Comparison of ENCODE assay signal across 23 cellular contexts in the genomic region with DNA sequence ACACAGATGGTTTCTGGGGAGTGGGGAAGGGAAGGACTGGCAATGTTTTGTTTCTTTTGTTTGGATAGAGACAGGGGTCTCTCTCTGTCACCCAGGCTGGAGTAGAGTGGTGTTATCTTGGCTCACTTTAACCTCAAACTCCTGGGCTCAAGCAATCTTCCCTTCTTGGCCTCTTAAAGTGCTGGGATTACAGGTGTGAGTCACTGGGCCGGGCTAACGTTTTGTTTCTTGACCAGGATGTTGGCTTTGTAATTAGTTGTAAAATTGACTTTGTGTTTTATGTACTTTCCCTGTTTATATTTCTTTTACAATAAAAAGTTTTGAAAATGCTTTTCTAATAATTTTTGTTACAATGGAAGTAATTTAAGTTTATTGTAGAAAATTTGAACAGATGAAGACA. TPM values are rescaled to one million over a fixed set of nuclear protein-coding genes. Genes with fewer than 3 reads are reported as not detected.
DNase-seq lines count a peak whose midpoint lies in the region; ATAC-seq, FAIRE-seq and TF ChIP-seq lines count a peak whose summit lies in the region.
"Had no signal": no experiment of that assay in that cellular context is flagged by ENCODE, and none has a peak within 500 bp of the region (broad histone marks: within the 10 kb centered on the region; RNA-seq: fewer than 3 reads in every experiment).

No MANE protein-coding gene starts in this region.

- H3K36me3 ChIP-seq in K562 (ENCODE audit: control insufficient read depth, insufficient read depth, low read length) (no peaks in the 10 kb centered on the region), mucosa of descending colon (ENCODE audit: low read depth) (no peaks in the 10 kb centered on the region), spleen (no peaks in the 10 kb centered on the region)
- H3K36me3 ChIP-seq: BLaER1, Peyer's patch had no signal

- no peak overlapping the region for H3K4me2 ChIP-seq in K562 (ENCODE audit: insufficient read depth, low read length)
- H3K4me2 ChIP-seq: BLaER1 had no signal

- FAIRE-seq in K562 (lab: Jason Lieb, UNC): peak; percentile 44

- ATAC-seq in K562 (peak; percentile 46; the same call in 2 of the 3 replicates), mucosa of descending colon (peak; percentile 91), HG03095 (IDR thresholded peaks at IDR 0.05; ENCODE audit: unreplicated experiment) (no peak)
- ATAC-seq in stimulated activated naive CD8-positive, alpha-beta T cell treated with anti-CD3 and anti-CD28 coated beads, Interleukin-15, amount 100 ng/mL, for 72 hours: no peak
- ATAC-seq: CD8-positive, alpha-beta T cell; HCT116; Right ventricle myocardium inferior had no signal

- no peak for TF ChIP-seq RAD21 in K562 (CRISPR knock-in tag; conservative IDR thresholded peaks at IDR 0.05 in 1 of 2, IDR thresholded peaks at IDR 0.05 in 1 of 2)

- CTCF ChIA-PET in K562 (lab: Yijun Ruan, JAX; ENCODE audit: low intra/inter-chr PET ratio): no interaction called here

- TF ChIP-seq EP300 in K562 (IDR thresholded peaks at IDR 0.05; ENCODE audit: low read length): no peak

- H3K9me3 ChIP-seq in K562 (replicated peaks; ENCODE audit: control insufficient read depth, insufficient read depth, low read depth, low read length) (0 out of 2 replicates have a peak, but pooled peaks cover 2% of the 10 kb centered on the region), mucosa of descending colon (no peaks in the 10 kb centered on the region), spleen (peaks cover 0 to 10% (median 3%) of the 10 kb centered on the region in 8 donors)
- H3K9me3 ChIP-seq: BLaER1, Peyer's patch had no signal

- intact Hi-C loops in K562 (cut with micrococcal nuclease) (no loop called here), mucosa of descending colon (cut with DNase I, micrococcal nuclease) (no loop called here), spleen (cut with DNase I; ENCODE audit: low total_unique reads) (no loop called here)

- POLR2A ChIA-PET in K562 (lab: Yijun Ruan, JAX): interaction anchor here (1.0 to 1.4 kb wide), 2 partner anchors 12 to 46 kb away, joined by 3 to 8 read pairs; no protein-coding TSS in a partner anchor

- no peaks in the 10 kb centered on the region for H3K4me1 Mint-ChIP-seq in stimulated activated naive CD8-positive, alpha-beta T cell treated with anti-CD3 and anti-CD28 coated beads, Interleukin-15, amount 100 ng/mL, for 72 hours

- H3K27me3 Mint-ChIP-seq in stimulated activated naive CD8-positive, alpha-beta T cell treated with anti-CD3 and anti-CD28 coated beads, Interleukin-15, amount 100 ng/mL, for 72 hours: peaks cover 20% of the 10 kb centered on the region

- H3K27me3 ChIP-seq in K562 (ENCODE audit: control insufficient read depth in 2 of 2, insufficient read depth in 2 of 2, low read length in 2 of 2) (peaks cover 0 to 14% of the 10 kb centered on the region in 2 experiments; a peak in 4 of 5 replicates), spleen (replicated peaks in 1 of 7) (no peaks in the 10 kb centered on the region)
- H3K27me3 ChIP-seq: BLaER1, Peyer's patch had no signal

- no peaks in the 10 kb centered on the region for H4K20me1 ChIP-seq in K562 (replicated peaks; ENCODE audit: control insufficient read depth, insufficient read depth, low read length)
- H4K20me1 ChIP-seq: BLaER1 had no signal

- H2AFZ ChIP-seq in K562 (ENCODE audit: low read depth, low read length): no peak overlapping the region

- in situ Hi-C loops in K562 (cut with MboI): no loop called here

- DNase-seq in ELR (ENCODE audit: low read depth) (peak; percentile 37), LoVo (ENCODE audit: low spot score) (peak; percentile 4), K562 (ENCODE audit: extremely low read depth in 1 of 4, low spot score in 3 of 4) (no peak), mucosa of descending colon (peak in 1 of 3 donors; percentile 46), spleen (no peak)
- no peak for DNase-seq in stimulated activated naive CD8-positive, alpha-beta T cell treated with anti-CD3 and anti-CD28 coated beads, Interleukin-15, amount 100 ng/mL, for 72 hours
- DNase-seq: Calu3; CD8-positive, alpha-beta T cell; DMS53; GOT3; KG1; NCI-H1092 treated with DMSO at 0.1 percent for 48 hours; NCI-H146; NCI-H2029 treated with DMSO at 0.1 percent for 48 hours; NCI-H2171 treated with DMSO at 0.1 percent for 48 hours; NCI-H446; NCI-H526 treated with DMSO at 0.1 percent for 48 hours; Peyer's patch had no signal

- H3K4me1 ChIP-seq in K562 (replicated peaks in 1 of 2; ENCODE audit: control insufficient read depth in 2 of 2, insufficient read depth in 2 of 2, low read length in 2 of 2): no peaks in the 10 kb centered on the region
- H3K4me1 ChIP-seq in mucosa of descending colon (ENCODE audit: low read depth): no peaks in the 10 kb centered on the region
- no peaks in the 10 kb centered on the region for H3K4me1 ChIP-seq in spleen
- H3K4me1 ChIP-seq: BLaER1, Peyer's patch had no signal

- no peak overlapping the region for H3K27ac Mint-ChIP-seq in stimulated activated naive CD8-positive, alpha-beta T cell treated with anti-CD3 and anti-CD28 coated beads, Interleukin-15, amount 100 ng/mL, for 72 hours
- H3K27ac Mint-ChIP-seq: CD8-positive, alpha-beta T cell had no signal

- 0% methylated on average over 2 of the region's 2 CpGs for WGBS in K562 (ENCODE audit: insufficient coverage, low coverage, missing lambda C conversion rate)
- WGBS in spleen, 5 donors: 72 to 84% (median 83%) methylated on average over 2 of the region's 2 CpGs

- BruUV-seq in K562 (replicated peaks; lab: Mats Ljungman, UMichigan): no TSS peak

- no peaks in the 10 kb centered on the region for H3K9me1 ChIP-seq in K562 (ENCODE audit: control insufficient read depth, insufficient read depth, low read length)

- TF ChIP-seq POLR2A in K562 (conservative IDR thresholded peaks at IDR 0.05) (no peak), spleen (IDR thresholded peaks at IDR 0.05) (no peak)

- H3K4me3 ChIP-seq in K562 (no peak overlapping the region), mucosa of descending colon (no peak overlapping the region), spleen (no peak overlapping the region)
- H3K4me3 ChIP-seq: BLaER1, Peyer's patch had no signal

- H3K9me3 Mint-ChIP-seq in stimulated activated naive CD8-positive, alpha-beta T cell treated with anti-CD3 and anti-CD28 coated beads, Interleukin-15, amount 100 ng/mL, for 72 hours: peaks cover 0 to 6% of the 10 kb centered on the region in 2 donors
- H3K9me3 Mint-ChIP-seq: CD8-positive, alpha-beta T cell had no signal

- H3K9ac ChIP-seq in K562 (ENCODE audit: insufficient read depth in 1 of 2, low read depth in 2 of 2, low read length in 2 of 2): no peak overlapping the region
- H3K9ac ChIP-seq: BLaER1 had no signal

- TF ChIP-seq CTCF in K562 (IDR thresholded peaks at IDR 0.05 in 2 of 3, conservative IDR thresholded peaks at IDR 0.05 in 1 of 3; ENCODE audit: insufficient read depth in 2 of 3, low read depth in 1 of 3, low read length in 3 of 3) (no peak), mucosa of descending colon (IDR thresholded peaks at IDR 0.05) (no peak), spleen (IDR thresholded peaks at IDR 0.05 in 8 of 11, conservative IDR thresholded peaks at IDR 0.05 in 3 of 11) (no peak)

- no peak overlapping the region for H3K4me3 Mint-ChIP-seq in stimulated activated naive CD8-positive, alpha-beta T cell treated with anti-CD3 and anti-CD28 coated beads, Interleukin-15, amount 100 ng/mL, for 72 hours
- H3K4me3 Mint-ChIP-seq: CD8-positive, alpha-beta T cell had no signal

- H3K79me2 ChIP-seq in K562 (ENCODE audit: control insufficient read depth, insufficient read depth, low read length): no peaks in the 10 kb centered on the region

- H3K27ac ChIP-seq in K562 (ENCODE audit: extremely low read depth, low read depth, low read length): no peak overlapping the region
- H3K27ac ChIP-seq in spleen: no peak overlapping the region
- H3K27ac ChIP-seq: BLaER1, Peyer's patch had no signal

RNA-seq across cellular contexts. Expression of a gene that starts 10.9 kb away (rescaled TPM):
- total RNA-seq in K562 (2011; cell fraction: chromatin; rRNA removed; ENCODE audit: low replicate concordance): not detected in 2 replicates
- total RNA-seq in K562 (2011; cell fraction: nucleolus; rRNA removed): not detected in 2 replicates
- total RNA-seq in K562 (2011; cell fraction: nucleoplasm; rRNA removed): not detected in 2 replicates
- total RNA-seq in K562 (2014; rRNA removed): not detected in 2 replicates
- not detected in 2 replicates for total RNA-seq in K562 (2014; rRNA removed; fragmentation: Illumina TruSeq; extraction: Trizol)
- not detected in 2 replicates for total RNA-seq in K562 (2015; rRNA removed; fragmentation: Illumina TruSeq; extraction: Trizol)
- total RNA-seq in K562 (2021): not detected in 2 replicates
- not detected in 2 replicates for polyA plus RNA-seq in K562 (2011; rRNA removed)
- polyA plus RNA-seq in K562 (2011; cell fraction: cytosol; rRNA removed): not detected in 2 replicates
- not detected in 2 replicates for polyA plus RNA-seq in K562 (2011; cell fraction: nucleus; rRNA removed)
- polyA plus RNA-seq in K562 (2012): not detected in 2 replicates
- not detected in 2 replicates for polyA plus RNA-seq in K562 (2014; fragmentation: Illumina TruSeq; extraction: Trizol)
- polyA plus RNA-seq in K562 (2014; fragmentation: Nextera tagmentation; extraction: Ambion mirVana): not detected
- not detected in 2 replicates for polyA plus RNA-seq in K562 (2014; rRNA removed)
- not detected in 2 replicates for polyA minus RNA-seq in K562 (2011; rRNA and poly(A)+ RNA removed)
- not detected in 2 replicates for polyA minus RNA-seq in K562 (2011; cell fraction: cytosol; rRNA and poly(A)+ RNA removed)
- not detected in 2 replicates for polyA minus RNA-seq in K562 (2011; cell fraction: nucleus; rRNA and poly(A)+ RNA removed)
- total RNA-seq in mucosa of descending colon: not detected
- not detected for total RNA-seq in spleen
- polyA plus RNA-seq in spleen: not detected
- total RNA-seq: A673; Calu3; CD8-positive, alpha-beta T cell; Peyer's patch; Right ventricle myocardium inferior had no signal

RNA-seq across cellular contexts. Expression of a gene that starts 34.2 kb away (rescaled TPM):
- 9.6 and 23.7 TPM in 2 replicates for total RNA-seq in K562 (2011; cell fraction: chromatin; rRNA removed; ENCODE audit: low replicate concordance)
- 7.2 and 7.6 TPM in 2 replicates for total RNA-seq in K562 (2011; cell fraction: nucleolus; rRNA removed)
- 11.3 and 12.1 TPM in 2 replicates for total RNA-seq in K562 (2011; cell fraction: nucleoplasm; rRNA removed)
- total RNA-seq in K562 (2014; rRNA removed) (26.0 and 26.4 TPM in 2 replicates), K562 (2014; rRNA removed; fragmentation: Illumina TruSeq; extraction: Trizol) (42.6 and 51.3 TPM in 2 replicates), K562 (2015; rRNA removed; fragmentation: Illumina TruSeq; extraction: Trizol) (40.5 and 44.2 TPM in 2 replicates), K562 (2021) (28.6 and 29.9 TPM in 2 replicates), mucosa of descending colon (10 to 100 TPM; 16.9 to 20.7 (median 17.8) TPM), spleen (10 to 100 TPM; 17.4 to 20.3 (median 18.6) TPM)
- polyA plus RNA-seq in K562 (2011; rRNA removed) (21.3 and 31.3 TPM in 2 replicates), K562 (2014; fragmentation: Illumina TruSeq; extraction: Trizol) (29.4 and 33.9 TPM in 2 replicates), K562 (2014; fragmentation: Nextera tagmentation; extraction: Ambion mirVana) (10 to 100 TPM; 23.5 to 30.8 TPM), K562 (2014; rRNA removed) (20.4 and 22.3 TPM in 2 replicates), spleen (1 to 10 TPM; 5.3 to 8.0 (median 7.4) TPM)
- polyA plus RNA-seq in K562 (2011; cell fraction: cytosol; rRNA removed): 7.9 and 9.8 TPM in 2 replicates
- polyA plus RNA-seq in K562 (2011; cell fraction: nucleus; rRNA removed): 6.9 and 8.7 TPM in 2 replicates
- polyA plus RNA-seq in K562 (2012): 18.2 and 20.2 TPM in 2 replicates
- polyA minus RNA-seq in K562 (2011; rRNA and poly(A)+ RNA removed): 41.8 and 42.8 TPM in 2 replicates
- 14.1 and 17.6 TPM in 2 replicates for polyA minus RNA-seq in K562 (2011; cell fraction: cytosol; rRNA and poly(A)+ RNA removed)
- polyA minus RNA-seq in K562 (2011; cell fraction: nucleus; rRNA and poly(A)+ RNA removed): 11.4 and 22.5 TPM in 2 replicates

RNA-seq across cellular contexts. Expression of a gene that starts 40.2 kb away (rescaled TPM):
- total RNA-seq in K562 (2011; cell fraction: chromatin; rRNA removed; ENCODE audit: low replicate concordance): 36.2 and 99.3 TPM in 2 replicates
- 53.7 and 56.5 TPM in 2 replicates for total RNA-seq in K562 (2011; cell fraction: nucleolus; rRNA removed)
- 43.9 and 45.0 TPM in 2 replicates for total RNA-seq in K562 (2011; cell fraction: nucleoplasm; rRNA removed)
- total RNA-seq in K562 (2014; rRNA removed) (30.5 and 34.6 TPM in 2 replicates), K562 (2014; rRNA removed; fragmentation: Illumina TruSeq; extraction: Trizol) (9.3 and 12.9 TPM in 2 replicates), K562 (2015; rRNA removed; fragmentation: Illumina TruSeq; extraction: Trizol) (23.6 and 24.6 TPM in 2 replicates), K562 (2021) (31.8 and 34.0 TPM in 2 replicates), mucosa of descending colon (10 to 100 TPM; 12.5 to 21.1 (median 15.9) TPM), spleen (10 to 100 TPM; 11.0 to 16.8 (median 14.6) TPM)
- polyA plus RNA-seq in K562 (2011; rRNA removed) (11.4 and 11.6 TPM in 2 replicates), K562 (2014; fragmentation: Illumina TruSeq; extraction: Trizol) (18.3 and 23.7 TPM in 2 replicates), K562 (2014; fragmentation: Nextera tagmentation; extraction: Ambion mirVana) (1 to 10 TPM in 1 of 2 experiments, under 1 TPM in 1; 0.97 to 1.0 TPM), K562 (2014; rRNA removed) (21.9 and 24.4 TPM in 2 replicates), spleen (1 to 10 TPM; 3.5 to 6.7 (median 3.7) TPM)
- polyA plus RNA-seq in K562 (2011; cell fraction: cytosol; rRNA removed): 9.5 and 18.3 TPM in 2 replicates
- polyA plus RNA-seq in K562 (2011; cell fraction: nucleus; rRNA removed): 24.7 and 40.8 TPM in 2 replicates
- polyA plus RNA-seq in K562 (2012): 16.8 and 19.6 TPM in 2 replicates
- 14.8 and 19.6 TPM in 2 replicates for polyA minus RNA-seq in K562 (2011; rRNA and poly(A)+ RNA removed)
- 13.1 and 15.3 TPM in 2 replicates for polyA minus RNA-seq in K562 (2011; cell fraction: cytosol; rRNA and poly(A)+ RNA removed)
- 33.1 and 37.5 TPM in 2 replicates for polyA minus RNA-seq in K562 (2011; cell fraction: nucleus; rRNA and poly(A)+ RNA removed)

Comparison
In these comparisons a context has a peak if more than half of its experiments do, and no peak if none do; other contexts are left out.
1. DNase-seq: peak in ELR (single experiment) and LoVo (single experiment); none in K562 (0 of 4), stimulated activated naive CD8-positive, alpha-beta T cell treated with anti-CD3 and anti-CD28 coated beads, Interleukin-15, amount 100 ng/mL, for 72 hours (0 of 2) and spleen (single experiment).
2. ATAC-seq: peak in K562 (single experiment) and mucosa of descending colon (single experiment); none in HG03095 (single experiment) and stimulated activated naive CD8-positive, alpha-beta T cell treated with anti-CD3 and anti-CD28 coated beads, Interleukin-15, amount 100 ng/mL, for 72 hours (single experiment).